24 cellular contexts compared by ENCODE assay signal in the genomic region with DNA sequence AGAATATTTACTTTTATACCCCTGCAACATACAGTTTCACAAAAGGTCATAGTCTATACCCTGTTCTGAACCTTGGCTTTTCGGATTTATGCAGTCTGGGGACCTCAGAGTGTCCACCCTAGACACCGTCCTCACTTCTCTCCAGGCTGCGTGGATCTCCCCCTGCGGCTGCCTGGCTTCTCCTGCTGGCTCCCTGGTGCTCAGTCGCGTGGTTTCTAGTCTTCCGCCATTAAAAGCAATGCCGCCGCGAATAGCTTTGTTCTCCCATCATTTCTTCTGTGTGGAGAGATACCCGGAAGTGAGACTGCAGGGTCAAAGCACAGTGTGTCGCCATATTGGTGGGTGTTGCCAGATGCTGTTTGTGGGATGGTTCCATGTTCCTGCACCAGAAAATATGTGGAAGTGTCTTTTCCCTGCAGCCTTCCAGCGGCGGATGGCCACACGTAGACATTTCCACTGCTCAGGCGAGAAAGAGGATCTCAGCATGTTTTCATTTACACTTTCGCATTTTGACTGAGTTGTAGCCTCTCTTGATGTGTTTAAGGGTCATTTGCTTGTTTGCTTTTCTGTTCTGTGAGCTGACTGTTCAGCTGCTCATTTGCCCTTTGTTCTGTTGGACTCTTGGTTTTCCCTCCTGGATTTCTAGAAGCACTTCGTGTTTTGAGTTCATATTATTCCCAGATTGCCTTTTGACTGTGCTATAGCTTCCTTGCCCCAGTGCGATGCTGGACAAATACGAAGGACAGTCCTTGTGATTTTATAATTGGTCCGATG. TPM values are rescaled to one million over a fixed set of nuclear protein-coding genes. Genes with fewer than 3 reads are reported as not detected.
DNase-seq lines count a peak whose midpoint lies in the region; ATAC-seq, FAIRE-seq and TF ChIP-seq lines count a peak whose summit lies in the region.
"Had no signal": no experiment of that assay in that cellular context is flagged by ENCODE, and none has a peak within 500 bp of the region (broad histone marks: within the 10 kb centered on the region; RNA-seq: fewer than 3 reads in every experiment).

No MANE protein-coding gene starts in this region.

- H3K9me3 Mint-ChIP-seq in stimulated activated naive B cell treated with anti-CD40 and anti-IgM and Interleukin-4, amounts not matched to agents 10 μg/mL and 1 μg/mL and 100 μg/mL, for 72 hours: no peaks in the 10 kb centered on the region
- H3K9me3 Mint-ChIP-seq: activated naive CD4-positive, alpha-beta T cell treated with anti-CD3 and anti-CD28 coated beads, Interleukin-2, amount 10 ng/mL, durations not matched to agents 7 days and 5 days; activated T-helper 1 cell treated with anti-CD3 and anti-CD28 coated beads, Interleukin-12 subunit alpha, Interleukin-12 subunit beta, Interleukin-2, Interleukin-4 antibody, amounts not matched to agents 30 ng/mL and 10 ng/mL and 1 ng/mL, durations not matched to agents 14 hours and 24 hours and 36 hours; effector memory CD8-positive, alpha-beta T cell; H9 had no signal

- intact Hi-C loops in left colon (cut with DNase I, micrococcal nuclease): no loop called here
- intact Hi-C loops in sigmoid colon (cut with DNase I): no loop called here

- H3K27ac ChIP-seq in small intestine (ENCODE audit: low read depth in 1 of 2, low read length in 1 of 2) (no peak overlapping the region), sigmoid colon (no peak overlapping the region)
- H3K27ac ChIP-seq: BLaER1 treated with 17β-estradiol and CSF1 and Interleukin-3, amounts not matched to agents 10 nM and 100 nM; colonic mucosa; foreskin keratinocyte; thoracic aorta had no signal

- no peak for TF ChIP-seq EP300 in sigmoid colon (IDR thresholded peaks at IDR 0.05)

- H3K27me3 Mint-ChIP-seq in stimulated activated naive B cell treated with anti-CD40 and anti-IgM and Interleukin-4, amounts not matched to agents 10 μg/mL and 1 μg/mL and 100 μg/mL, for 72 hours: no peaks in the 10 kb centered on the region
- H3K27me3 Mint-ChIP-seq: activated naive CD4-positive, alpha-beta T cell treated with anti-CD3 and anti-CD28 coated beads, Interleukin-2, amount 10 ng/mL, durations not matched to agents 7 days and 5 days; effector memory CD8-positive, alpha-beta T cell had no signal

- DNase-seq in NCI-H1092 treated with DMSO at 0.1 percent for 48 hours (lab: John Stamatoyannopoulos, UW) (peak; percentile 75), NCI-H345 treated with DMSO at 0.1 percent for 48 hours (lab: John Stamatoyannopoulos, UW; ENCODE audit: unreplicated experiment) (peak; percentile 52), left colon (no peak), small intestine (peak; percentile 22), germinal center (ENCODE audit: low spot score) (no peak), sigmoid colon (no peak)
- DNase-seq in stimulated activated naive B cell treated with anti-CD40 and anti-IgM and Interleukin-4, amounts not matched to agents 10 μg/mL and 1 μg/mL and 100 μg/mL, for 72 hours: no peak
- DNase-seq: activated naive CD4-positive, alpha-beta T cell treated with anti-CD3 and anti-CD28 coated beads, Interleukin-2, amount 10 ng/mL, durations not matched to agents 7 days and 5 days; amniotic stem cell; colonic mucosa; effector memory CD8-positive, alpha-beta T cell; foreskin keratinocyte; H9; Kasumi-1; NCI-H2107; nucleus accumbens; stimulated activated CD4-positive, alpha-beta T cell treated with anti-CD3 and anti-CD28 coated beads, Interleukin-2, amount 100 ng/mL, for 24 hours had no signal

- no peak overlapping the region for H3K4me3 Mint-ChIP-seq in stimulated activated naive B cell treated with anti-CD40 and anti-IgM and Interleukin-4, amounts not matched to agents 10 μg/mL and 1 μg/mL and 100 μg/mL, for 72 hours
- H3K4me3 Mint-ChIP-seq: activated naive CD4-positive, alpha-beta T cell treated with anti-CD3 and anti-CD28 coated beads, Interleukin-2, amount 10 ng/mL, durations not matched to agents 7 days and 5 days; activated T-helper 1 cell treated with anti-CD3 and anti-CD28 coated beads, Interleukin-12 subunit alpha, Interleukin-12 subunit beta, Interleukin-2, Interleukin-4 antibody, amounts not matched to agents 30 ng/mL and 10 ng/mL and 1 ng/mL, durations not matched to agents 14 hours and 24 hours and 36 hours; effector memory CD8-positive, alpha-beta T cell; H9 had no signal

- no peaks in the 10 kb centered on the region for H3K27me3 ChIP-seq in small intestine (ENCODE audit: control insufficient read depth in 2 of 2, insufficient read depth in 2 of 2, low read length in 2 of 2)
- no peaks in the 10 kb centered on the region for H3K27me3 ChIP-seq in sigmoid colon
- H3K27me3 ChIP-seq: BLaER1 treated with 17β-estradiol and CSF1 and Interleukin-3, amounts not matched to agents 10 nM and 100 nM; colonic mucosa; foreskin keratinocyte had no signal

- no peaks in the 10 kb centered on the region for H3K4me1 ChIP-seq in small intestine (ENCODE audit: control insufficient read depth in 2 of 2, insufficient read depth in 1 of 2, low read depth in 1 of 2, low read length in 1 of 2)
- no peaks in the 10 kb centered on the region for H3K4me1 ChIP-seq in sigmoid colon
- H3K4me1 ChIP-seq: colonic mucosa, foreskin keratinocyte had no signal

- peaks cover 10 to 26% of the 10 kb centered on the region in 2 donors for H3K36me3 Mint-ChIP-seq in stimulated activated naive B cell treated with anti-CD40 and anti-IgM and Interleukin-4, amounts not matched to agents 10 μg/mL and 1 μg/mL and 100 μg/mL, for 72 hours
- H3K36me3 Mint-ChIP-seq: activated naive CD4-positive, alpha-beta T cell treated with anti-CD3 and anti-CD28 coated beads, Interleukin-2, amount 10 ng/mL, durations not matched to agents 7 days and 5 days had no signal

- no peak for FAIRE-seq in small intestine (lab: Jason Lieb, UNC)

- no peaks in the 10 kb centered on the region for H3K4me1 Mint-ChIP-seq in stimulated activated naive B cell treated with anti-CD40 and anti-IgM and Interleukin-4, amounts not matched to agents 10 μg/mL and 1 μg/mL and 100 μg/mL, for 72 hours

- TF ChIP-seq POLR2A in sigmoid colon (IDR thresholded peaks at IDR 0.05): no peak

- no peak overlapping the region for H3K27ac Mint-ChIP-seq in stimulated activated naive B cell treated with anti-CD40 and anti-IgM and Interleukin-4, amounts not matched to agents 10 μg/mL and 1 μg/mL and 100 μg/mL, for 72 hours
- H3K27ac Mint-ChIP-seq: activated naive CD4-positive, alpha-beta T cell treated with anti-CD3 and anti-CD28 coated beads, Interleukin-2, amount 10 ng/mL, durations not matched to agents 7 days and 5 days; activated T-helper 1 cell treated with anti-CD3 and anti-CD28 coated beads, Interleukin-12 subunit alpha, Interleukin-12 subunit beta, Interleukin-2, Interleukin-4 antibody, amounts not matched to agents 30 ng/mL and 10 ng/mL and 1 ng/mL, durations not matched to agents 14 hours and 24 hours and 36 hours; H9 had no signal

- ATAC-seq in left colon: peak; percentile 66
- no peak for ATAC-seq in GM21390 (IDR thresholded peaks at IDR 0.05; ENCODE audit: unreplicated experiment)
- ATAC-seq in stimulated activated naive B cell treated with anti-CD40 and anti-IgM and Interleukin-4, amounts not matched to agents 10 μg/mL and 1 μg/mL and 100 μg/mL, for 72 hours (replicated peaks): no peak
- ATAC-seq: effector memory CD8-positive, alpha-beta T cell; esophagus mucosa; foreskin keratinocyte; SK-N-SH treated with all-trans-retinoic acid at 6 μM for 48 hours had no signal

- no peaks in the 10 kb centered on the region for H3K9me3 ChIP-seq in small intestine (ENCODE audit: control insufficient read depth, low read depth)
- no peaks in the 10 kb centered on the region for H3K9me3 ChIP-seq in sigmoid colon
- H3K9me3 ChIP-seq: BLaER1 treated with 17β-estradiol and CSF1 and Interleukin-3, amounts not matched to agents 10 nM and 100 nM; colonic mucosa; thoracic aorta had no signal

- 77 to 87% (median 86%) methylated on average over 21 of the region's 21 CpGs for WGBS in small intestine, 3 donors
- WGBS in sigmoid colon, 2 donors: 62 to 86% methylated on average over 21 of the region's 21 CpGs

- no peak for TF ChIP-seq CTCF in sigmoid colon (IDR thresholded peaks at IDR 0.05)

- H3K36me3 ChIP-seq in small intestine (ENCODE audit: control insufficient read depth in 2 of 2, insufficient read depth in 2 of 2, low read length in 2 of 2): no peaks in the 10 kb centered on the region
- H3K36me3 ChIP-seq in sigmoid colon: peaks cover 0 to 23% (median 0%) of the 10 kb centered on the region in 4 donors
- H3K36me3 ChIP-seq: colonic mucosa had no signal

- H3K4me3 ChIP-seq in small intestine (ENCODE audit: low read depth in 1 of 2, low read length in 2 of 2) (no peak overlapping the region), sigmoid colon (no peak overlapping the region)
- H3K4me3 ChIP-seq: BLaER1 treated with 17β-estradiol and CSF1 and Interleukin-3, amounts not matched to agents 10 nM and 100 nM; colonic mucosa; smooth muscle cell; thoracic aorta had no signal

RNA-seq across cellular contexts. Expression of a gene that starts 22.9 kb away (rescaled TPM):
- total RNA-seq in left colon (10 to 100 TPM; 20.1 to 22.1 TPM), sigmoid colon (10 to 100 TPM; 13.6 to 36.0 (median 15.3) TPM)
- polyA plus RNA-seq in small intestine (10 to 100 TPM; 11.2 to 20.3 (median 14.3) TPM), sigmoid colon (10 to 100 TPM in 1 of 3 donors, 1 to 10 TPM in 2; 3.5 to 20.2 (median 6.0) TPM)

Comparison
In these comparisons a context has a peak if more than half of its experiments do, and no peak if none do; other contexts are left out.
1. DNase-seq: peak in NCI-H1092 treated with DMSO at 0.1 percent for 48 hours (single experiment), NCI-H345 treated with DMSO at 0.1 percent for 48 hours (single experiment) and small intestine (single experiment); none in left colon (0 of 2), germinal center (single experiment), stimulated activated naive B cell treated with anti-CD40 and anti-IgM and Interleukin-4, amounts not matched to agents 10 μg/mL and 1 μg/mL and 100 μg/mL, for 72 hours (single experiment) and sigmoid colon (single experiment).